ENCODE assay signal across 11 cellular contexts in genomic region chr4:72408568-72408967, GRCh38.
"Had no signal": no experiment of that assay in that cellular context is flagged by ENCODE, and none has a peak within 500 bp of the region (broad histone marks: within the 10 kb centered on the region; RNA-seq: fewer than 3 reads in every experiment).

No MANE protein-coding gene starts in this region.

- H3K4me1 Mint-ChIP-seq: GM23338 had no signal

- H3K27ac Mint-ChIP-seq: GM23338, H9, HFFc6 had no signal

- ATAC-seq: GM23338, HCT116 had no signal

- FAIRE-seq: H1, H54 had no signal

- H3K4me3 Mint-ChIP-seq: GM23338, H9, HFFc6 had no signal

- H3K9ac ChIP-seq: GM23248 had no signal

- H3K9me3 ChIP-seq: HAP-1 had no signal

- H3K4me2 ChIP-seq: GM23338 had no signal

- H3K9me3 Mint-ChIP-seq: GM23338, HFFc6 had no signal

- DNase-seq: GM23248, GOT3, H7, H9, HCEC 1CT, HFFc6 had no signal

- H3K36me3 ChIP-seq: HAP-1 had no signal

- H3K4me3 ChIP-seq: GM23248, GM23338, HAP-1 had no signal

- H2AFZ ChIP-seq: GM23248, GM23338 had no signal

- H3K27ac ChIP-seq: GM23248 had no signal
